Comparison of ENCODE assay signal across 2 cellular contexts in the genomic region with DNA sequence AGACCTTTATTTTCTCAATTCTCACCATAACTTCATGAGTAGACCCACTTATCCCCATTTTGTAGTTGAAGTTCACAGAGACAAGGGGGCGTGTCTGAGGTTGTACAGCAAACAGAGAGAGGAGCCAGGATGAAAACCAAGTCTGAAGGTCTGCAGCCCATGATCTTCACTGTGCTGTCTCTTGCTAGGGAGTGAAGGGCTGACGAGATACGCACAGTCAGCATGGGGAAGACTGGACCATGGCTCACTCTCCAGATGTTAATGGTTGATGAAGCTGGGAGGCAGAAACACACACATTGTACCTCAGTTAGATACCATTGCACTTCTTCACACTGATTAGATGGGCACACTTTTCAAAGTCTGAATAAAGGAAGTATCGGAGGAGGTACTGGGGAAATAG.
TF ChIP-seq lines count a peak whose summit lies in the region.

No MANE protein-coding gene starts in this region.

TF ChIP-seq in HEK293, 187 proteins besides CTCF, POLR2A, EP300 and RAD21:
- TF ChIP-seq KLF9 (tag by site-specific recombination; IDR thresholded peaks at IDR 0.05; ENCODE audit: low read depth): peak; percentile 40; the same call in 1 of the 2 replicates
- no peak for TF ChIP-seq ZEB2 (tag by site-specific recombination; IDR thresholded peaks at IDR 0.05)

TF ChIP-seq in K562, 482 proteins besides CTCF, POLR2A, EP300 and RAD21:
- no peak for TF ChIP-seq ETV1 (tag; conservative IDR thresholded peaks at IDR 0.05; ENCODE audit: low read depth)
- TF ChIP-seq C11orf30 (IDR thresholded peaks at IDR 0.05; ENCODE audit: low read depth): peak; percentile 7; the same call in 1 of the 2 replicates
- TF ChIP-seq, protein P1, sequence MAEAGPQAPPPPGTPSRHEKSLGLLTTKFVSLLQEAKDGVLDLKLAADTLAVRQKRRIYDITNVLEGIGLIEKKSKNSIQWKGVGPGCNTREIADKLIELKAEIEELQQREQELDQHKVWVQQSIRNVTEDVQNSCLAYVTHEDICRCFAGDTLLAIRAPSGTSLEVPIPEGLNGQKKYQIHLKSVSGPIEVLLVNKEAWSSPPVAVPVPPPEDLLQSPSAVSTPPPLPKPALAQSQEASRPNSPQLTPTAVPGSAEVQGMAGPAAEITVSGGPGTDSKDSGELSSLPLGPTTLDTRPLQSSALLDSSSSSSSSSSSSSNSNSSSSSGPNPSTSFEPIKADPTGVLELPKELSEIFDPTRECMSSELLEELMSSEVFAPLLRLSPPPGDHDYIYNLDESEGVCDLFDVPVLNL (CRISPR knock-in tag; IDR thresholded peaks at IDR 0.05; ENCODE audit: low read depth): no peak
TF ChIP-seq in K562: peak in this region for 1.
